Comparison of ENCODE assay signal across 11 cellular contexts in the genomic region with DNA sequence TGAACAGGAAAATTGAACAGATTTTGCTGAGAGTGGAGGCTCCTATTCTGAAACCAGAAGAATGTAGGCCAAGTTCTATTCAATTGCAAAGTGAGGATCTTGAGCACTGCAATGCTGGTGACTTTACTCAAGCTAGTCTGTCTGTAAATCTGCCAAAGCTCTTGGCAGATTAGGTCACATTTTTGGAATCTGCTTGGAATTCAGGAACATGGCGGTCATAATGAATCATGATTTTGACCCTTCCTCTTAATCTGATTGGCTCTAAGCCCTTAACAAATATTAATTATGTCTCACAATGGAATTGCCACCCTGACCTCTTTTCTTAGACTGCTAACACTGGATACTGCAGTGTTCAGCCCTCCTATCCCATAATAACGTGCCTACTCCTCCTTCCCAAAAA. TPM values are rescaled to one million over a fixed set of nuclear protein-coding genes. Genes with fewer than 3 reads are reported as not detected.
A peak's percentile ranks its signal among the peaks of the same experiment; 100 is the strongest.
DNase-seq lines count a peak whose midpoint lies in the region; ATAC-seq and TF ChIP-seq lines count a peak whose summit lies in the region.
"Had no signal": no experiment of that assay in that cellular context is flagged by ENCODE, and none has a peak within 500 bp of the region (broad histone marks: within the 10 kb centered on the region; RNA-seq: fewer than 3 reads in every experiment).

No MANE protein-coding gene starts in this region.

- H3K9me3 Mint-ChIP-seq in activated CD8-positive, alpha-beta T cell treated with anti-CD3 and anti-CD28 coated beads for 36 hours = no peaks in the 10 kb centered on the region
- H3K9me3 Mint-ChIP-seq: activated B cell treated with CpG ODN at 0.5 μM for 24 hours; activated naive CD8-positive, alpha-beta T cell treated with anti-CD3 and anti-CD28 coated beads, Interleukin-2, amount 50 U/mL, for 24 hours had no signal

- DNase-seq in GM04503 (ENCODE audit: low read depth) = peak; percentile 77
- DNase-seq in glomerular endothelial cell (ENCODE audit: extremely low read depth, low read depth, low spot score) = peak; percentile 89
- peak; percentile 94 for DNase-seq in pulmonary artery endothelial cell (ENCODE audit: low read depth, low spot score)
- DNase-seq in NCI-H2081 (lab: John Stamatoyannopoulos, UW) = no peak
- no peak for DNase-seq in activated CD8-positive, alpha-beta T cell treated with anti-CD3 and anti-CD28 coated beads for 36 hours
- no peak for DNase-seq in nucleus accumbens (lab: John Stamatoyannopoulos, UW)
- DNase-seq: activated B cell treated with CpG ODN at 0.5 μM for 24 hours; activated naive CD8-positive, alpha-beta T cell treated with anti-CD3 and anti-CD28 coated beads, Interleukin-2, amount 50 U/mL, for 24 hours; NK-92 treated with Interleukin-12 subunit alpha and Interleukin-12 subunit beta, amount 100 ng/mL, for 24 hours had no signal

- H3K4me1 Mint-ChIP-seq in activated CD8-positive, alpha-beta T cell treated with anti-CD3 and anti-CD28 coated beads for 36 hours (ENCODE audit: low read depth) = no peaks in the 10 kb centered on the region
- H3K4me1 Mint-ChIP-seq: activated B cell treated with CpG ODN at 0.5 μM for 24 hours; activated naive CD8-positive, alpha-beta T cell treated with anti-CD3 and anti-CD28 coated beads, Interleukin-2, amount 50 U/mL, for 24 hours had no signal

- intact Hi-C loops in activated CD8-positive, alpha-beta T cell treated with anti-CD3 and anti-CD28 coated beads for 36 hours (cut with micrococcal nuclease) = no loop called here

- CTCF ChIA-PET in activated CD8-positive, alpha-beta T cell treated with anti-CD3 and anti-CD28 coated beads for 36 hours (lab: Charles Lee) = interaction anchor here (1.2 kb wide), 1 partner anchor 10 kb away, joined by 3 read pairs; no protein-coding TSS in a partner anchor

- POLR2A ChIA-PET in activated CD8-positive, alpha-beta T cell treated with anti-CD3 and anti-CD28 coated beads for 36 hours (lab: Charles Lee) = no interaction called here

- H3K4me3 Mint-ChIP-seq in activated CD8-positive, alpha-beta T cell treated with anti-CD3 and anti-CD28 coated beads for 36 hours = no peak overlapping the region
- H3K4me3 Mint-ChIP-seq: activated B cell treated with CpG ODN at 0.5 μM for 24 hours; activated naive CD8-positive, alpha-beta T cell treated with anti-CD3 and anti-CD28 coated beads, Interleukin-2, amount 50 U/mL, for 24 hours had no signal

- ATAC-seq in SK-N-SH treated with all-trans-retinoic acid at 6 μM for 48 hours = peak; percentile 77
- no peak for ATAC-seq in GM18909 (IDR thresholded peaks at IDR 0.05; ENCODE audit: poor library complexity, unreplicated experiment)
- no peak for ATAC-seq in activated CD8-positive, alpha-beta T cell treated with anti-CD3 and anti-CD28 coated beads for 36 hours
- ATAC-seq: activated naive CD8-positive, alpha-beta T cell treated with anti-CD3 and anti-CD28 coated beads, Interleukin-2, amount 50 U/mL, for 24 hours had no signal

- H3K27ac Mint-ChIP-seq in activated CD8-positive, alpha-beta T cell treated with anti-CD3 and anti-CD28 coated beads for 36 hours = no peak overlapping the region
- H3K27ac Mint-ChIP-seq: activated B cell treated with CpG ODN at 0.5 μM for 24 hours; activated naive CD8-positive, alpha-beta T cell treated with anti-CD3 and anti-CD28 coated beads, Interleukin-2, amount 50 U/mL, for 24 hours had no signal

- no peak for TF ChIP-seq CTCF in activated CD8-positive, alpha-beta T cell treated with anti-CD3 and anti-CD28 coated beads for 36 hours (IDR thresholded peaks at IDR 0.05)

- H3K27me3 Mint-ChIP-seq in activated CD8-positive, alpha-beta T cell treated with anti-CD3 and anti-CD28 coated beads for 36 hours = peaks cover 41% of the 10 kb centered on the region

- H3K36me3 Mint-ChIP-seq in activated CD8-positive, alpha-beta T cell treated with anti-CD3 and anti-CD28 coated beads for 36 hours (ENCODE audit: low read depth) = no peaks in the 10 kb centered on the region

TF ChIP-seq in SK-N-SH treated with all-trans-retinoic acid at 6 μM for 48 hours, 23 proteins besides CTCF, POLR2A, EP300 and RAD21:
- TF ChIP-seq ZC3H10 (CRISPR knock-in tag; IDR thresholded peaks at IDR 0.05) = no peak
- TF ChIP-seq ISL1 (CRISPR knock-in tag; IDR thresholded peaks at IDR 0.05) = peak; percentile 79
- TF ChIP-seq, protein P1, sequence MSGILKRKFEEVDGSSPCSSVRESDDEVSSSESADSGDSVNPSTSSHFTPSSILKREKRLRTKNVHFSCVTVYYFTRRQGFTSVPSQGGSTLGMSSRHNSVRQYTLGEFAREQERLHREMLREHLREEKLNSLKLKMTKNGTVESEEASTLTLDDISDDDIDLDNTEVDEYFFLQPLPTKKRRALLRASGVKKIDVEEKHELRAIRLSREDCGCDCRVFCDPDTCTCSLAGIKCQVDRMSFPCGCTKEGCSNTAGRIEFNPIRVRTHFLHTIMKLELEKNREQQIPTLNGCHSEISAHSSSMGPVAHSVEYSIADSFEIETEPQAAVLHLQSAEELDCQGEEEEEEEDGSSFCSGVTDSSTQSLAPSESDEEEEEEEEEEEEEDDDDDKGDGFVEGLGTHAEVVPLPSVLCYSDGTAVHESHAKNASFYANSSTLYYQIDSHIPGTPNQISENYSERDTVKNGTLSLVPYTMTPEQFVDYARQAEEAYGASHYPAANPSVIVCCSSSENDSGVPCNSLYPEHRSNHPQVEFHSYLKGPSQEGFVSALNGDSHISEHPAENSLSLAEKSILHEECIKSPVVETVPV (CRISPR knock-in tag; IDR thresholded peaks at IDR 0.05) = no peak
- TF ChIP-seq ZFP3 (CRISPR knock-in tag; IDR thresholded peaks at IDR 0.05) = no peak
- TF ChIP-seq, protein P2, sequence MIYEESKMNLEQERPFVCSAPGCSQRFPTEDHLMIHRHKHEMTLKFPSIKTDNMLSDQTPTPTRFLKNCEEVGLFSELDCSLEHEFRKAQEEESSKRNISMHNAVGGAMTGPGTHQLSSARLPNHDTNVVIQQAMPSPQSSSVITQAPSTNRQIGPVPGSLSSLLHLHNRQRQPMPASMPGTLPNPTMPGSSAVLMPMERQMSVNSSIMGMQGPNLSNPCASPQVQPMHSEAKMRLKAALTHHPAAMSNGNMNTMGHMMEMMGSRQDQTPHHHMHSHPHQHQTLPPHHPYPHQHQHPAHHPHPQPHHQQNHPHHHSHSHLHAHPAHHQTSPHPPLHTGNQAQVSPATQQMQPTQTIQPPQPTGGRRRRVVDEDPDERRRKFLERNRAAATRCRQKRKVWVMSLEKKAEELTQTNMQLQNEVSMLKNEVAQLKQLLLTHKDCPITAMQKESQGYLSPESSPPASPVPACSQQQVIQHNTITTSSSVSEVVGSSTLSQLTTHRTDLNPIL (CRISPR knock-in tag; IDR thresholded peaks at IDR 0.05; ENCODE audit: low read depth) = peak; percentile 90
- TF ChIP-seq ZNF8 (CRISPR knock-in tag; IDR thresholded peaks at IDR 0.05) = no peak
- no peak for TF ChIP-seq ZFP30 (CRISPR knock-in tag; IDR thresholded peaks at IDR 0.05)
- TF ChIP-seq ZNF565 (CRISPR knock-in tag; conservative IDR thresholded peaks at IDR 0.05; ENCODE audit: low read depth) = no peak
- no peak for TF ChIP-seq ZNF70 (CRISPR knock-in tag; IDR thresholded peaks at IDR 0.05)
- TF ChIP-seq TCF4 (CRISPR knock-in tag; IDR thresholded peaks at IDR 0.05; ENCODE audit: borderline replicate concordance) = no peak
- TF ChIP-seq, protein P3, sequence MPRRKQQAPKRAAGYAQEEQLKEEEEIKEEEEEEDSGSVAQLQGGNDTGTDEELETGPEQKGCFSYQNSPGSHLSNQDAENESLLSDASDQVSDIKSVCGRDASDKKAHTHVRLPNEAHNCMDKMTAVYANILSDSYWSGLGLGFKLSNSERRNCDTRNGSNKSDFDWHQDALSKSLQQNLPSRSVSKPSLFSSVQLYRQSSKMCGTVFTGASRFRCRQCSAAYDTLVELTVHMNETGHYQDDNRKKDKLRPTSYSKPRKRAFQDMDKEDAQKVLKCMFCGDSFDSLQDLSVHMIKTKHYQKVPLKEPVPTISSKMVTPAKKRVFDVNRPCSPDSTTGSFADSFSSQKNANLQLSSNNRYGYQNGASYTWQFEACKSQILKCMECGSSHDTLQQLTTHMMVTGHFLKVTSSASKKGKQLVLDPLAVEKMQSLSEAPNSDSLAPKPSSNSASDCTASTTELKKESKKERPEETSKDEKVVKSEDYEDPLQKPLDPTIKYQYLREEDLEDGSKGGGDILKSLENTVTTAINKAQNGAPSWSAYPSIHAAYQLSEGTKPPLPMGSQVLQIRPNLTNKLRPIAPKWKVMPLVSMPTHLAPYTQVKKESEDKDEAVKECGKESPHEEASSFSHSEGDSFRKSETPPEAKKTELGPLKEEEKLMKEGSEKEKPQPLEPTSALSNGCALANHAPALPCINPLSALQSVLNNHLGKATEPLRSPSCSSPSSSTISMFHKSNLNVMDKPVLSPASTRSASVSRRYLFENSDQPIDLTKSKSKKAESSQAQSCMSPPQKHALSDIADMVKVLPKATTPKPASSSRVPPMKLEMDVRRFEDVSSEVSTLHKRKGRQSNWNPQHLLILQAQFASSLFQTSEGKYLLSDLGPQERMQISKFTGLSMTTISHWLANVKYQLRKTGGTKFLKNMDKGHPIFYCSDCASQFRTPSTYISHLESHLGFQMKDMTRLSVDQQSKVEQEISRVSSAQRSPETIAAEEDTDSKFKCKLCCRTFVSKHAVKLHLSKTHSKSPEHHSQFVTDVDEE (CRISPR knock-in tag; IDR thresholded peaks at IDR 0.05) = no peak
- no peak for TF ChIP-seq BACH2 (CRISPR knock-in tag; IDR thresholded peaks at IDR 0.05; ENCODE audit: borderline replicate concordance)
- TF ChIP-seq RARB (CRISPR knock-in tag; IDR thresholded peaks at IDR 0.05) = no peak
- no peak for TF ChIP-seq TOX (CRISPR knock-in tag; IDR thresholded peaks at IDR 0.05; ENCODE audit: borderline replicate concordance)
- no peak for TF ChIP-seq ARNTL (CRISPR knock-in tag; IDR thresholded peaks at IDR 0.05; ENCODE audit: borderline replicate concordance, low read depth)
- TF ChIP-seq OSR1 (CRISPR knock-in tag; IDR thresholded peaks at IDR 0.05) = no peak
- TF ChIP-seq, protein P4, sequence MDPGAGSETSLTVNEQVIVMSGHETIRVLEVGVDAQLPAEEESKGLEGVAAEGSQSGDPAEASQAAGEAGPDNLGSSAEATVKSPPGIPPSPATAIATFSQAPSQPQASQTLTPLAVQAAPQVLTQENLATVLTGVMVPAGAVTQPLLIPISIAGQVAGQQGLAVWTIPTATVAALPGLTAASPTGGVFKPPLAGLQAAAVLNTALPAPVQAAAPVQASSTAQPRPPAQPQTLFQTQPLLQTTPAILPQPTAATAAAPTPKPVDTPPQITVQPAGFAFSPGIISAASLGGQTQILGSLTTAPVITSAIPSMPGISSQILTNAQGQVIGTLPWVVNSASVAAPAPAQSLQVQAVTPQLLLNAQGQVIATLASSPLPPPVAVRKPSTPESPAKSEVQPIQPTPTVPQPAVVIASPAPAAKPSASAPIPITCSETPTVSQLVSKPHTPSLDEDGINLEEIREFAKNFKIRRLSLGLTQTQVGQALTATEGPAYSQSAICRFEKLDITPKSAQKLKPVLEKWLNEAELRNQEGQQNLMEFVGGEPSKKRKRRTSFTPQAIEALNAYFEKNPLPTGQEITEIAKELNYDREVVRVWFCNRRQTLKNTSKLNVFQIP (CRISPR knock-in tag; IDR thresholded peaks at IDR 0.05; ENCODE audit: borderline replicate concordance, low read depth) = no peak

RNA-seq across cellular contexts. Expression of a gene that starts 7.2 kb away (rescaled TPM):
- total RNA-seq in glomerular endothelial cell (156 and 190 TPM in 2 replicates), pulmonary artery endothelial cell (237 and 238 TPM in 2 replicates)
- total RNA-seq in activated CD8-positive, alpha-beta T cell treated with anti-CD3 and anti-CD28 coated beads for 36 hours = not detected
- total RNA-seq: activated B cell treated with CpG ODN at 0.5 μM for 24 hours had no signal

Comparison
In these comparisons a context has a peak if more than half of its experiments do, and no peak if none do; other contexts are left out.
1. DNase-seq: peak in GM04503 (single experiment), glomerular endothelial cell (single experiment) and pulmonary artery endothelial cell (single experiment); none in NCI-H2081 (0 of 2), activated CD8-positive, alpha-beta T cell treated with anti-CD3 and anti-CD28 coated beads for 36 hours (single experiment) and nucleus accumbens (0 of 56).
2. RNA of a gene that starts 7.2 kb away (total RNA-seq): 237 to 238 TPM in pulmonary artery endothelial cell and 156 to 190 TPM in glomerular endothelial cell; not detected in activated CD8-positive, alpha-beta T cell treated with anti-CD3 and anti-CD28 coated beads for 36 hours; every median in the first group is over 100 times any median in the second.